8 cellular contexts compared by ENCODE assay signal in the genomic region with DNA sequence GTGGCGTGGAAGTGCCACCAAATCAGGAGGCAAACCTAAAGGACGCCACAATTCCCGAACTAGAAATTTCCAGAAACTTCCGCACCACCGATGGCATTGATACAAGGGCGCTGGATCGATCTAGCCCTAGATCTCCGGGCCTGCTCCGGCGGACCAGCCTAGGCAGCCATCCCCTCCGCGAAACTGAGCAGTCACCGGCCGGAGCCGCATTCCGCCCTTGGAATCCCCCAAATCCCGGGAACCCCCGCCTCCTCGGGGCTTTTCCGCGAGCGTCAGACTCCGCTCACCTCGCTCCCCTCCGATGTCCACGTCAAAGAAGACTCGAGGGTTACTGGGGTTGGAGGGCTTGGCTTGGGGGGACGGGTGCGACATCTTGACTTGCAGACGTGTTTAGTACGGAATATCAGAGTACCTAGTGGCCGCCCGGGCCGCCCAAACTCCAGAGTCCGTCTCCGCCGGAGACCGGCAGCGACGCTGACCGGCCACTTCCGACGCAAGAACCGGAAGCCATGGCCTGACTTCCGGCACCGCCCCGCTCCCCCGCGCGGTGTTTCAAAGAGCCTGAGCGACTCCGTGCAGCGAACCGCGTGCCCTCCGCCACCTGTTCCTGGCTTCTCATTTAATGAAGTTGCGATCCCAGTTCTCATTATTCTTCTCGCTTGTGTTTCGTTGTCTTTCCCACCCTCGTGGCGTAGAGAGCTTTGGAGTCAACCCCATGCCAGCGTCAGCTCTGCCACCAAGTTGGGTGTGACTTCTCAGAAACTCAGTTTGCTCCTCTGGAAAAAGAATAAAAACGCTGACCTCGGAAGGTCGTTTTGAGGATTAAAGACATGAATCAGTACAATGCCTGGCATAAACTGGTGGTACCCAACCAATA. TPM values are rescaled to one million over a fixed set of nuclear protein-coding genes. Genes with fewer than 3 reads are reported as not detected.
A peak's percentile ranks its signal among the peaks of the same experiment; 100 is the strongest.
DNase-seq lines count a peak whose midpoint lies in the region; ATAC-seq and TF ChIP-seq lines count a peak whose summit lies in the region.

A gene (minus strand): TSS at position 480 of the 877 bp plus-strand sequence. CDS start 108 bp downstream, at position 372.

- TF ChIP-seq CTCF in GM12875 (IDR thresholded peaks at IDR 0.05; ENCODE audit: borderline replicate concordance, insufficient read depth, low read depth, low read length), result no peak
- peak; percentile 3 for TF ChIP-seq CTCF in cardiac muscle cell (IDR thresholded peaks at IDR 0.05; ENCODE audit: low read depth, low read length)
- no peak for TF ChIP-seq CTCF in parathyroid adenoma (IDR thresholded peaks at IDR 0.05)
- TF ChIP-seq CTCF in tibial artery (IDR thresholded peaks at IDR 0.05), result peak in 1 of 2 experiments; percentile 5

- H3K36me3 ChIP-seq in adipocyte (ENCODE audit: control insufficient read depth, insufficient read depth, low read length, severe bottlenecking) (peaks cover 28% of the 10 kb centered on the region), cardiac muscle cell (peaks cover 21% of the 10 kb centered on the region), parathyroid adenoma (ENCODE audit: control insufficient read depth, insufficient read depth, low read length) (no peaks in the 10 kb centered on the region), tibial artery (peaks cover 8 to 23% (median 19%) of the 10 kb centered on the region in 3 donors)

- peak; percentile 98 for ATAC-seq in HG02678 (IDR thresholded peaks at IDR 0.05; ENCODE audit: unreplicated experiment)

- peaks cover 4% of the 10 kb centered on the region for H3K79me2 ChIP-seq in parathyroid adenoma

- peak within 1 kb of the TSS; percentile 92 for H3K4me3 ChIP-seq in GM12875 (ENCODE audit: low read depth, low read length)
- peak within 1 kb of the TSS; percentile 93 for H3K4me3 ChIP-seq in adipocyte (ENCODE audit: low read length)
- H3K4me3 ChIP-seq in cardiac muscle cell, result peak within 1 kb of the TSS; percentile 89
- peak within 1 kb of the TSS; percentile 77 for H3K4me3 ChIP-seq in parathyroid adenoma (ENCODE audit: low read depth, low read length)
- H3K4me3 ChIP-seq in tibial artery, result peak within 1 kb of the TSS; percentile 86

- H3K27ac ChIP-seq in cardiac muscle cell, result peak within 1 kb of the TSS; percentile 93
- H3K27ac ChIP-seq in parathyroid adenoma, result peak within 1 kb of the TSS; percentile 78
- H3K27ac ChIP-seq in tibial artery, result peak within 1 kb of the TSS; percentile 90 to 93

- H3K4me2 ChIP-seq in parathyroid adenoma (ENCODE audit: low read length), result peak within 1 kb of the TSS; percentile 70

- H3K4me1 ChIP-seq in adipocyte (ENCODE audit: control insufficient read depth, insufficient read depth, low read length) (peaks cover 18% of the 10 kb centered on the region), cardiac muscle cell (ENCODE audit: low read depth) (peaks cover 5% of the 10 kb centered on the region), parathyroid adenoma (no peaks in the 10 kb centered on the region), tibial artery (peaks cover 0 to 18% (median 8%) of the 10 kb centered on the region in 4 donors)

- DNase-seq in NCI-H1105 treated with DMSO at 0.1 percent for 48 hours (lab: John Stamatoyannopoulos, UW) (peak; percentile 33), T follicular helper cell (ENCODE audit: low read depth) (peak; percentile 63), adipocyte (ENCODE audit: low read depth) (peak; percentile 92), cardiac muscle cell (ENCODE audit: low read depth in 1 of 2, low spot score in 1 of 2) (peak; percentile 78 to 87), tibial artery (peak; percentile 80 to 89)

- peak within 1 kb of the TSS; percentile 97 for H3K9ac ChIP-seq in adipocyte (ENCODE audit: low read length)
- no peak within 1 kb of the TSS for H3K9ac ChIP-seq in parathyroid adenoma

- H3K9me3 ChIP-seq in adipocyte (ENCODE audit: control insufficient read depth, low read length) (no peaks in the 10 kb centered on the region), cardiac muscle cell (ENCODE audit: low read depth) (no peaks in the 10 kb centered on the region), parathyroid adenoma (ENCODE audit: control insufficient read depth, low read length) (no peaks in the 10 kb centered on the region), tibial artery (no peaks in the 10 kb centered on the region)

- no peaks in the 10 kb centered on the region for H3K27me3 ChIP-seq in adipocyte (replicated peaks; ENCODE audit: control insufficient read depth, insufficient read depth, low read length)
- H3K27me3 ChIP-seq in cardiac muscle cell, result no peaks in the 10 kb centered on the region
- H3K27me3 ChIP-seq in parathyroid adenoma (ENCODE audit: control insufficient read depth, insufficient read depth, low read length), result no peaks in the 10 kb centered on the region
- H3K27me3 ChIP-seq in tibial artery, result no peaks in the 10 kb centered on the region

- intact Hi-C loops in tibial artery (cut with DNase I; ENCODE audit: low total_unique reads), result loop anchor here (2.0 to 10.0 kb wide), 2 partner anchors 50 to 722 kb away; a partner anchor contains a TSS

- H2AFZ ChIP-seq in parathyroid adenoma, result peak within 1 kb of the TSS; percentile 97

RNA-seq across cellular contexts. Expression of the gene that starts here (rescaled TPM):
- total RNA-seq in cardiac muscle cell, result 30.7 and 36.0 TPM in 2 replicates
- 68.1 and 73.9 TPM in 2 replicates for polyA plus RNA-seq in cardiac muscle cell

Comparison
In these comparisons a context has a peak if more than half of its experiments do, and no peak if none do; other contexts are left out.
1. Peak in every context shown above with its lines: DNase-seq, ATAC-seq, H3K4me3 ChIP-seq and H3K27ac ChIP-seq.
2. DNase-seq: peak in every context shown above with its lines; median percentile 92 in adipocyte; 84 in tibial artery; 82 in cardiac muscle cell; 63 in T follicular helper cell; 33 in NCI-H1105 treated with DMSO at 0.1 percent for 48 hours.